8 cellular contexts compared by ENCODE assay signal in genomic region chr20:10671850-10672578, GRCh38.
A peak's percentile ranks its signal among the peaks of the same experiment; 100 is the strongest.
DNase-seq lines count a peak whose midpoint lies in the region; ATAC-seq and TF ChIP-seq lines count a peak whose summit lies in the region.

No MANE protein-coding gene starts in this region.

- no peaks in the 10 kb centered on the region for H3K9me3 ChIP-seq in OCI-LY3 (ENCODE audit: insufficient read depth, low read length)
- H3K9me3 ChIP-seq in stomach smooth muscle (ENCODE audit: control insufficient read depth in 2 of 2, low read length in 2 of 2), result no peaks in the 10 kb centered on the region

- no peak for TF ChIP-seq CTCF in OCI-LY3 (IDR thresholded peaks at IDR 0.05; ENCODE audit: low read depth, low read length)

- peak overlapping the region; percentile 36; the same call in 1 of the 2 replicates for H2AFZ ChIP-seq in OCI-LY3 (ENCODE audit: low read depth, low read length)

- H3K4me3 ChIP-seq in OCI-LY3 (ENCODE audit: low read length) (peak overlapping the region; percentile 73; the same call in 1 of the 2 replicates), stomach smooth muscle (ENCODE audit: low read length in 2 of 2) (peak overlapping the region; percentile 94 to 95)

- H3K4me2 ChIP-seq in OCI-LY3 (ENCODE audit: low read length), result peak overlapping the region; percentile 99

- H3K4me1 ChIP-seq in OCI-LY3 (ENCODE audit: low read length), result peaks cover 47% of the 10 kb centered on the region
- H3K4me1 ChIP-seq in stomach smooth muscle (ENCODE audit: control insufficient read depth, insufficient read depth, low read length), result peaks cover 36% of the 10 kb centered on the region

- H3K79me2 ChIP-seq in OCI-LY3 (ENCODE audit: low read length), result no peaks in the 10 kb centered on the region

- H3K27ac ChIP-seq in OCI-LY3 (ENCODE audit: low read length) (peak overlapping the region; percentile 61; the same call in 1 of the 2 replicates), caudate nucleus (ENCODE audit: low read depth, low read length) (peak overlapping the region; percentile 73), stomach smooth muscle (ENCODE audit: low read length) (peak overlapping the region; percentile 92)

- ATAC-seq in GM19324 (IDR thresholded peaks at IDR 0.05; ENCODE audit: low FRiP score, unreplicated experiment), result no peak

- H3K9ac ChIP-seq in OCI-LY3 (ENCODE audit: low read length), result no peak overlapping the region
- H3K9ac ChIP-seq in stomach smooth muscle (ENCODE audit: low read length in 2 of 2), result peak overlapping the region; percentile 83 to 86

- H3K27me3 ChIP-seq in OCI-LY3 (ENCODE audit: low read depth, low read length) (peaks cover 36% of the 10 kb centered on the region), stomach smooth muscle (ENCODE audit: control insufficient read depth in 1 of 2, insufficient read depth in 2 of 2, low read length in 2 of 2) (no peaks in the 10 kb centered on the region)

- no peaks in the 10 kb centered on the region for H3K36me3 ChIP-seq in OCI-LY3 (replicated peaks; ENCODE audit: low read depth, low read length)
- H3K36me3 ChIP-seq in stomach smooth muscle (ENCODE audit: control insufficient read depth in 2 of 2, insufficient read depth in 2 of 2, low read length in 2 of 2), result peaks cover 5 to 12% of the 10 kb centered on the region in 2 donors

- peak; percentile 58 for DNase-seq in activated CD8-positive, alpha-beta memory T cell treated with anti-CD3 and anti-CD28 coated beads, Interleukin-2, amount 50 U/mL, for 48 hours
- DNase-seq in activated CD8-positive, alpha-beta memory T cell treated with anti-CD3 and anti-CD28 coated beads, Interleukin-2, amount 50 U/mL, for 4 hours, result no peak
- DNase-seq in caudate nucleus (lab: John Stamatoyannopoulos, UW) (peak in 12 of 61 donors; percentile 14 to 73 (median 39)), left kidney (ENCODE audit: low read depth, low spot score) (peak; percentile 74)
- no peak for DNase-seq in stimulated activated CD4-positive, alpha-beta T cell treated with anti-CD3 and anti-CD28 coated beads, Interleukin-4, amount 100 ng/mL, for 4 hours

- H4K20me1 ChIP-seq in OCI-LY3 (ENCODE audit: insufficient read depth, low read length), result no peaks in the 10 kb centered on the region

Comparison
In these comparisons a context has a peak if more than half of its experiments do, and no peak if none do; other contexts are left out.
1. DNase-seq: peak in activated CD8-positive, alpha-beta memory T cell treated with anti-CD3 and anti-CD28 coated beads, Interleukin-2, amount 50 U/mL, for 48 hours (single experiment) and left kidney (single experiment); none in activated CD8-positive, alpha-beta memory T cell treated with anti-CD3 and anti-CD28 coated beads, Interleukin-2, amount 50 U/mL, for 4 hours (single experiment) and stimulated activated CD4-positive, alpha-beta T cell treated with anti-CD3 and anti-CD28 coated beads, Interleukin-4, amount 100 ng/mL, for 4 hours (0 of 2).
2. Peak in every context shown above with its lines, with median percentiles within 50 percentile points of each other: H3K27ac ChIP-seq.